In the genomic region with DNA sequence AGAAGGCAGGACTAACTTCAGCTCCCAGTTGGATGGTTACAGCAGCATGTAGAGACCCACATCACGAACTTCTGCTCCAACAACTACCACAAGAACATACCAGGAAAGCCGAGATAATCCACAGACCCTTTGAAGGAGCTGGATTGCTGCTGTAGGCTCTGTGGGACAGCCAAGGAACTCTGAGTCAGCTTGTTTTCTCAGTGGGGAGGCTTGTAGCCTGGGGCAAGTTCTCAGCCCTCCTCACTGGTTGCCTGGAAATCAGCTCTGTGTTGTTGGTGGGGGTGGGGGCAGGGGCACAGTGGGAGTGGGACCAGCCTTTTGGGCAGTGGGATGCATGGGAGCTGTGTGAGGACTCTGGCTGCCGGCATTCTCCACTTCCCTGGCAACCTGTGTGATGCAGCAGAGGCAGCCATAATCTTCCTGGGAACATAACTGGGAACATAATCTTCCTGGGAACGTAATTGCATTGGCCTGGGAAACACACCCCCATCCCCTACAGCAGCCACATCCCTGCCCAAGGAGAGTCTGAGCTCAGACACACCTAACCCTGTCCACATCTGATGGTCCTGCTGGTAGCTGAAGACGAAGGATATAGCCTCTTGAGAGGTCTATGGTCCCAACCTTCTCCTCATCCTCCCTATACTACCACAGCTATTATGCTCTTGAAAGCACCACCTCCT, we compare ENCODE assay signal across 18 cellular contexts.
A peak's percentile ranks its signal among the peaks of the same experiment; 100 is the strongest.
DNase-seq lines count a peak whose midpoint lies in the region; ATAC-seq, FAIRE-seq and TF ChIP-seq lines count a peak whose summit lies in the region.
"Had no signal": no experiment of that assay in that cellular context is flagged by ENCODE, and none has a peak within 500 bp of the region (broad histone marks: within the 10 kb centered on the region; RNA-seq: fewer than 3 reads in every experiment).

No MANE protein-coding gene starts in this region.

- no peak overlapping the region for H3K27ac Mint-ChIP-seq in endodermal cell
- H3K27ac Mint-ChIP-seq: activated CD8-positive, alpha-beta memory T cell treated with anti-CD3 and anti-CD28 coated beads, Interleukin-2, amount 10 ng/mL, durations not matched to agents 7 days and 5 days; activated naive CD8-positive, alpha-beta T cell treated with anti-CD3 and anti-CD28 coated beads, Interleukin-2, amount 10 ng/mL, durations not matched to agents 7 days and 5 days; CD4-positive, CD25-positive, alpha-beta regulatory T cell; stimulated activated naive CD8-positive, alpha-beta T cell treated with anti-CD3 and anti-CD28 coated beads, Interleukin-15, Interleukin-2, amounts not matched to agents 100 ng/mL and 50 ng/mL, for 24 hours had no signal

- no peaks in the 10 kb centered on the region for H3K27me3 Mint-ChIP-seq in endodermal cell (ENCODE audit: insufficient read depth)
- H3K27me3 Mint-ChIP-seq: activated CD8-positive, alpha-beta memory T cell treated with anti-CD3 and anti-CD28 coated beads, Interleukin-2, amount 10 ng/mL, durations not matched to agents 7 days and 5 days; activated naive CD8-positive, alpha-beta T cell treated with anti-CD3 and anti-CD28 coated beads, Interleukin-2, amount 10 ng/mL, durations not matched to agents 7 days and 5 days; CD4-positive, CD25-positive, alpha-beta regulatory T cell; stimulated activated naive CD8-positive, alpha-beta T cell treated with anti-CD3 and anti-CD28 coated beads, Interleukin-15, Interleukin-2, amounts not matched to agents 100 ng/mL and 50 ng/mL, for 24 hours had no signal

- H3K4me3 ChIP-seq in endodermal cell (ENCODE audit: low read length) (no peak overlapping the region), kidney (ENCODE audit: low read length in 2 of 2) (no peak overlapping the region)

- DNase-seq in GM04504 (ENCODE audit: low read depth) (peak; percentile 77), RPMI7951 (ENCODE audit: low read depth) (peak; percentile 97), endodermal cell (peak; percentile 72), renal cortical epithelial cell (ENCODE audit: low read depth) (peak; percentile 77), dermis blood vessel endothelial cell (no peak), kidney (no peak)
- DNase-seq: activated CD8-positive, alpha-beta memory T cell treated with anti-CD3 and anti-CD28 coated beads, Interleukin-2, amount 10 ng/mL, durations not matched to agents 7 days and 5 days; activated naive CD8-positive, alpha-beta T cell treated with anti-CD3 and anti-CD28 coated beads, Interleukin-2, amount 10 ng/mL, durations not matched to agents 7 days and 5 days; CD4-positive, CD25-positive, alpha-beta regulatory T cell; midbrain; NCI-H1105; NCI-H510A; posterior cingulate gyrus; Right ventricle myocardium superior; stimulated activated CD4-positive, alpha-beta T cell treated with anti-CD3 and anti-CD28 coated beads, Interleukin-4, amount 100 ng/mL, for 24 hours had no signal

- no peak overlapping the region for H3K4me3 Mint-ChIP-seq in endodermal cell
- H3K4me3 Mint-ChIP-seq: activated CD8-positive, alpha-beta memory T cell treated with anti-CD3 and anti-CD28 coated beads, Interleukin-2, amount 10 ng/mL, durations not matched to agents 7 days and 5 days; activated naive CD8-positive, alpha-beta T cell treated with anti-CD3 and anti-CD28 coated beads, Interleukin-2, amount 10 ng/mL, durations not matched to agents 7 days and 5 days; CD4-positive, CD25-positive, alpha-beta regulatory T cell; stimulated activated naive CD8-positive, alpha-beta T cell treated with anti-CD3 and anti-CD28 coated beads, Interleukin-15, Interleukin-2, amounts not matched to agents 100 ng/mL and 50 ng/mL, for 24 hours had no signal

- no peak for TF ChIP-seq CTCF in endodermal cell (conservative IDR thresholded peaks at IDR 0.05)
- TF ChIP-seq CTCF in kidney (IDR thresholded peaks at IDR 0.05; ENCODE audit: borderline replicate concordance, extremely low read depth, insufficient read depth), result no peak

- H3K9me3 ChIP-seq in endodermal cell (ENCODE audit: control insufficient read depth, low read length) (no peaks in the 10 kb centered on the region), kidney (ENCODE audit: control insufficient read depth in 1 of 2, low read length in 2 of 2) (no peaks in the 10 kb centered on the region)

- H3K4me1 Mint-ChIP-seq in endodermal cell, result peaks cover 13% of the 10 kb centered on the region
- H3K4me1 Mint-ChIP-seq: activated CD8-positive, alpha-beta memory T cell treated with anti-CD3 and anti-CD28 coated beads, Interleukin-2, amount 10 ng/mL, durations not matched to agents 7 days and 5 days had no signal

- H3K36me3 Mint-ChIP-seq in endodermal cell (ENCODE audit: low read depth), result peaks cover 12% of the 10 kb centered on the region

- ATAC-seq in GM21723 (IDR thresholded peaks at IDR 0.05; ENCODE audit: unreplicated experiment) (no peak), HG02798 (IDR thresholded peaks at IDR 0.05; ENCODE audit: poor library complexity, unreplicated experiment) (no peak)
- ATAC-seq: activated CD8-positive, alpha-beta memory T cell treated with anti-CD3 and anti-CD28 coated beads, Interleukin-2, amount 10 ng/mL, durations not matched to agents 7 days and 5 days had no signal

- no peak for FAIRE-seq in kidney (lab: Jason Lieb, UNC)

- no peaks in the 10 kb centered on the region for H3K27me3 ChIP-seq in endodermal cell (ENCODE audit: control insufficient read depth, insufficient read depth, low read length, poor library complexity, severe bottlenecking)

- H3K4me1 ChIP-seq in endodermal cell (ENCODE audit: control insufficient read depth, insufficient read depth, low read length) (no peaks in the 10 kb centered on the region), kidney (ENCODE audit: control insufficient read depth in 1 of 2, insufficient read depth in 1 of 2, low read depth in 1 of 2, low read length in 2 of 2) (no peaks in the 10 kb centered on the region)

- no peak overlapping the region for H3K27ac ChIP-seq in endodermal cell (ENCODE audit: low read depth, low read length)
- H3K27ac ChIP-seq in kidney (ENCODE audit: low read depth in 2 of 2, low read length in 2 of 2), result no peak overlapping the region

- no peaks in the 10 kb centered on the region for H3K36me3 ChIP-seq in endodermal cell (ENCODE audit: control insufficient read depth, insufficient read depth, low read length)
- no peaks in the 10 kb centered on the region for H3K36me3 ChIP-seq in kidney (ENCODE audit: control insufficient read depth in 1 of 2, insufficient read depth in 2 of 2, low read length in 2 of 2)

- peaks cover 13% of the 10 kb centered on the region for H3K9me3 Mint-ChIP-seq in endodermal cell

- H3K9ac ChIP-seq in endodermal cell (ENCODE audit: extremely low read depth, low read length, poor library complexity, severe bottlenecking) (no peak overlapping the region), kidney (ENCODE audit: low read length in 2 of 2) (no peak overlapping the region)

- intact Hi-C loops in kidney (cut with DNase I), result no loop called here

- WGBS in endodermal cell (ENCODE audit: insufficient coverage in 1 of 2, insufficient read length in 1 of 2), 2 experiments, result 80 to 87% methylated on average over 3 to 5 of the region's 5 CpGs

Comparison
In these comparisons a context has a peak if more than half of its experiments do, and no peak if none do; other contexts are left out.
1. DNase-seq: peak in GM04504 (single experiment), RPMI7951 (single experiment), endodermal cell (single experiment) and renal cortical epithelial cell (single experiment); none in dermis blood vessel endothelial cell (single experiment) and kidney (single experiment).